10 cellular contexts compared by ENCODE assay signal in genomic region chr5:126947146-126948010, GRCh38.
A peak's percentile ranks its signal among the peaks of the same experiment; 100 is the strongest.
DNase-seq lines count a peak whose midpoint lies in the region; ATAC-seq and TF ChIP-seq lines count a peak whose summit lies in the region.
"Had no signal": no experiment of that assay in that cellular context is flagged by ENCODE, and none has a peak within 500 bp of the region (broad histone marks: within the 10 kb centered on the region; RNA-seq: fewer than 3 reads in every experiment).

No MANE protein-coding gene starts in this region.

- H3K27ac ChIP-seq in heart left ventricle (peak overlapping the region in 3 of 12 donors; percentile 3 to 42 (median 33)), brain microvascular endothelial cell (no peak overlapping the region)
- H3K27ac ChIP-seq in naive thymus-derived CD4-positive, alpha-beta T cell (ENCODE audit: low read depth, low read length), result no peak overlapping the region
- H3K27ac ChIP-seq: C4-2B had no signal

- H3K4me1 Mint-ChIP-seq in naive thymus-derived CD4-positive, alpha-beta T cell, result peaks cover 3 to 16% (median 10%) of the 10 kb centered on the region in 7 donors
- no peaks in the 10 kb centered on the region for H3K4me1 Mint-ChIP-seq in effector memory CD8-positive, alpha-beta T cell (ENCODE audit: low read depth in 2 of 2)

- in situ Hi-C loops in brain microvascular endothelial cell (cut with HindIII; ENCODE audit: low pct_ligation_motif_present, low sequenced_read_pairs), result no loop called here

- TF ChIP-seq CTCF in heart left ventricle (IDR thresholded peaks at IDR 0.05) (no peak), brain microvascular endothelial cell (IDR thresholded peaks at IDR 0.05; ENCODE audit: low read depth, low read length, missing control alignments) (no peak)

- peak; percentile 52 to 76 (median 59) for ATAC-seq in heart left ventricle
- no peak for ATAC-seq in Right ventricle myocardium inferior
- peak; percentile 86 for ATAC-seq in GM21717 (IDR thresholded peaks at IDR 0.05; ENCODE audit: unreplicated experiment)
- ATAC-seq in HG03354 (IDR thresholded peaks at IDR 0.05; ENCODE audit: poor library complexity, severe bottlenecking, unreplicated experiment), result peak; percentile 97
- ATAC-seq in naive thymus-derived CD4-positive, alpha-beta T cell, result peak; percentile 47
- ATAC-seq in effector memory CD8-positive, alpha-beta T cell (replicated peaks), result no peak

- CTCF ChIA-PET in naive thymus-derived CD4-positive, alpha-beta T cell (lab: Charles Lee), result no interaction called here

- POLR2A ChIA-PET in naive thymus-derived CD4-positive, alpha-beta T cell (lab: Charles Lee), result no interaction called here

- no peaks in the 10 kb centered on the region for H3K9me3 ChIP-seq in heart left ventricle
- H3K9me3 ChIP-seq in naive thymus-derived CD4-positive, alpha-beta T cell (ENCODE audit: control insufficient read depth in 2 of 3, low read length in 3 of 3), result no peaks in the 10 kb centered on the region

- no peaks in the 10 kb centered on the region for H3K27me3 Mint-ChIP-seq in naive thymus-derived CD4-positive, alpha-beta T cell
- H3K27me3 Mint-ChIP-seq in effector memory CD8-positive, alpha-beta T cell, result peaks cover 7 to 9% of the 10 kb centered on the region in 2 donors
- H3K27me3 Mint-ChIP-seq: type B pancreatic cell had no signal

- intact Hi-C loops in heart left ventricle (cut with DNase I) (no loop called here), Right ventricle myocardium inferior (cut with DNase I) (no loop called here)
- intact Hi-C loops in naive thymus-derived CD4-positive, alpha-beta T cell (cut with micrococcal nuclease), result no loop called here

- H3K36me3 Mint-ChIP-seq in naive thymus-derived CD4-positive, alpha-beta T cell, result peaks cover 0 to 11% (median 4%) of the 10 kb centered on the region in 5 donors
- H3K36me3 Mint-ChIP-seq in effector memory CD8-positive, alpha-beta T cell (ENCODE audit: insufficient read depth), result no peaks in the 10 kb centered on the region
- H3K36me3 Mint-ChIP-seq: type B pancreatic cell had no signal

- DNase-seq in heart left ventricle, result peak in 1 of 5 donors; percentile 20
- no peak for DNase-seq in Right ventricle myocardium inferior (ENCODE audit: missing footprints)
- DNase-seq in naive thymus-derived CD4-positive, alpha-beta T cell, result no peak
- no peak for DNase-seq in effector memory CD8-positive, alpha-beta T cell
- DNase-seq in brain microvascular endothelial cell, result no peak
- no peak for DNase-seq in stimulated activated CD4-positive, alpha-beta T cell treated with anti-CD3 and anti-CD28 coated beads, Interleukin-1b, Interleukin-23, amount 100 ng/mL, for 48 hours

- 49 to 59% (median 55%) methylated on average over 5 of the region's 5 CpGs for WGBS in heart left ventricle, 4 donors

- no peak for TF ChIP-seq POLR2A in heart left ventricle (IDR thresholded peaks at IDR 0.05)

- H3K4me3 Mint-ChIP-seq in naive thymus-derived CD4-positive, alpha-beta T cell, result no peak overlapping the region
- no peak overlapping the region for H3K4me3 Mint-ChIP-seq in effector memory CD8-positive, alpha-beta T cell
- H3K4me3 Mint-ChIP-seq: type B pancreatic cell had no signal

- peaks cover 0 to 48% (median 11%) of the 10 kb centered on the region in 12 donors for H3K4me1 ChIP-seq in heart left ventricle
- no peaks in the 10 kb centered on the region for H3K4me1 ChIP-seq in naive thymus-derived CD4-positive, alpha-beta T cell (ENCODE audit: control insufficient read depth in 2 of 2, insufficient read depth in 2 of 2, low read length in 2 of 2)

- H3K27me3 ChIP-seq in heart left ventricle (no peaks in the 10 kb centered on the region), brain microvascular endothelial cell (replicated peaks) (no peaks in the 10 kb centered on the region)
- H3K27me3 ChIP-seq in naive thymus-derived CD4-positive, alpha-beta T cell (ENCODE audit: control insufficient read depth in 2 of 2, insufficient read depth in 2 of 2, low read length in 2 of 2), result no peaks in the 10 kb centered on the region

- H3K4me3 ChIP-seq in heart left ventricle (no peak overlapping the region), brain microvascular endothelial cell (ENCODE audit: low read depth, low read length) (no peak overlapping the region)
- no peak overlapping the region for H3K4me3 ChIP-seq in naive thymus-derived CD4-positive, alpha-beta T cell (ENCODE audit: low read length)

- no peak overlapping the region for H3K27ac Mint-ChIP-seq in naive thymus-derived CD4-positive, alpha-beta T cell
- no peak overlapping the region for H3K27ac Mint-ChIP-seq in effector memory CD8-positive, alpha-beta T cell
- H3K27ac Mint-ChIP-seq: type B pancreatic cell had no signal

- peaks cover 0 to 2% (median 0%) of the 10 kb centered on the region in 11 donors for H3K9me3 Mint-ChIP-seq in naive thymus-derived CD4-positive, alpha-beta T cell
- H3K9me3 Mint-ChIP-seq in effector memory CD8-positive, alpha-beta T cell, result no peaks in the 10 kb centered on the region
- H3K9me3 Mint-ChIP-seq: type B pancreatic cell had no signal

- no peaks in the 10 kb centered on the region for H3K36me3 ChIP-seq in heart left ventricle
- H3K36me3 ChIP-seq in naive thymus-derived CD4-positive, alpha-beta T cell (ENCODE audit: control insufficient read depth in 2 of 3, insufficient read depth in 3 of 3, low read length in 3 of 3), result no peaks in the 10 kb centered on the region
- no peaks in the 10 kb centered on the region for H3K36me3 ChIP-seq in brain microvascular endothelial cell (replicated peaks)

Comparison
In these comparisons a context has a peak if more than half of its experiments do, and no peak if none do; other contexts are left out.
1. ATAC-seq: peak in heart left ventricle (4 of 4), GM21717 (single experiment), HG03354 (single experiment) and naive thymus-derived CD4-positive, alpha-beta T cell (single experiment); none in Right ventricle myocardium inferior (single experiment) and effector memory CD8-positive, alpha-beta T cell (single experiment).